Comparison of ENCODE assay signal across 9 cellular contexts in the genomic region with DNA sequence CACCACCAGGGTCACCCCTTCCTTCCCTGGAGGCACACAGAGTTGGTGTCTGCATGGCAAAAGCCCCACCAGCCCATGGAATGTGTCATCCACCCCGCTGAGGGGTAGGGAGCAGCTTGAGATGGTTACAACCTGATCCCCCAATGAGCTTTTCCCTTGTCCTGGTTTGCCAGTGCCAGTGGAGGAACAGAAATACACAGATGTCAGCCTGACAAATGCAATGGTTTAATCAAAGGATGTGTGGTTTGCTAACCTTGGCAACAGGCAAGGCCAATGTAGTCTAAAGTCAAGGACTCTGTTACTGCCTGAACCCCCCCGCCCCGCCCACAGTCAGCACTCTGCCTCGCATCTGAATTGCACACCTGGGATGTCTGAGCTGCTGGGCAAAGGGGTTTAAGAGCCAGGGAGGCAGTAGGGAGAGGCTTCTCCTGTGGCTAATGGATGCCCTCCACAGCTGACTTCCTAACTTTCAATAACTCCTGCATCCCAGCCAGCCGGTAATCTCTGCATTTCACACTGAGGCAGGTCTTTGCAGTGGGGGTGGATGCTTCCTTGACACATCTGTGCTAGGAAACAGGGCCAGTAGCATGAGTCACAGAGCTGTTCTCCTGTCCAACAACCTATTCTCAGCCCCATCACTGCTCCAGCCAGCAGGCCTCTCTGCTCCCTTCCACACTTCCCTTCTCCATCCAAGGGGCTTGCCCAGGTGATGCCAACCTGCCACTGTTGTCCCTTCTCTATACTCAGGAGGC.
DNase-seq lines count a peak whose midpoint lies in the region; ATAC-seq and TF ChIP-seq lines count a peak whose summit lies in the region.
"Had no signal": no experiment of that assay in that cellular context is flagged by ENCODE, and none has a peak within 500 bp of the region (broad histone marks: within the 10 kb centered on the region; RNA-seq: fewer than 3 reads in every experiment).

No MANE protein-coding gene starts in this region.

- TF ChIP-seq CTCF in OCI-LY7 (conservative IDR thresholded peaks at IDR 0.05; ENCODE audit: low read length), result no peak

- H3K27ac ChIP-seq in ACC112 (ENCODE audit: low read depth, low read length) (peak overlapping the region; percentile 91), OCI-LY7 (ENCODE audit: low read depth, low read length, poor library complexity, severe bottlenecking) (no peak overlapping the region)
- H3K27ac ChIP-seq in effector memory CD4-positive, alpha-beta T cell (ENCODE audit: insufficient read depth, low read length, poor library complexity, severe bottlenecking), result no peak overlapping the region
- H3K27ac ChIP-seq: BLaER1 had no signal

- H3K9me3 ChIP-seq in OCI-LY7 (ENCODE audit: low read length), result no peaks in the 10 kb centered on the region
- H3K9me3 ChIP-seq in effector memory CD4-positive, alpha-beta T cell (ENCODE audit: control insufficient read depth, low read length), result no peaks in the 10 kb centered on the region
- H3K9me3 ChIP-seq: BLaER1 had no signal

- H3K4me1 ChIP-seq in ACC112 (ENCODE audit: control insufficient read depth, insufficient read depth, low read length, unreplicated experiment), result peaks cover 44% of the 10 kb centered on the region
- H3K4me1 ChIP-seq in OCI-LY7 (ENCODE audit: insufficient read depth, low read length, poor library complexity, severe bottlenecking), result no peaks in the 10 kb centered on the region
- H3K4me1 ChIP-seq in effector memory CD4-positive, alpha-beta T cell (ENCODE audit: control insufficient read depth, insufficient read depth, low read length, poor library complexity, severe bottlenecking), result no peaks in the 10 kb centered on the region
- H3K4me1 ChIP-seq: BLaER1 had no signal

- no peaks in the 10 kb centered on the region for H3K27me3 Mint-ChIP-seq in stimulated activated memory B cell treated with anti-CD40 and anti-IgM and Interleukin-4, amounts not matched to agents 10 μg/mL and 1 μg/mL and 100 μg/mL, for 72 hours

- H3K4me3 Mint-ChIP-seq in stimulated activated memory B cell treated with anti-CD40 and anti-IgM and Interleukin-4, amounts not matched to agents 10 μg/mL and 1 μg/mL and 100 μg/mL, for 72 hours, result no peak overlapping the region

- H3K27ac Mint-ChIP-seq in stimulated activated memory B cell treated with anti-CD40 and anti-IgM and Interleukin-4, amounts not matched to agents 10 μg/mL and 1 μg/mL and 100 μg/mL, for 72 hours, result no peak overlapping the region

- no peak overlapping the region for H3K4me2 ChIP-seq in OCI-LY7 (ENCODE audit: low read length)
- H3K4me2 ChIP-seq: BLaER1 had no signal

- ATAC-seq in GM21447 (IDR thresholded peaks at IDR 0.05; ENCODE audit: unreplicated experiment), result peak; percentile 17
- no peak for ATAC-seq in stimulated activated memory B cell treated with anti-CD40 and anti-IgM and Interleukin-4, amounts not matched to agents 10 μg/mL and 1 μg/mL and 100 μg/mL, for 72 hours

- peaks cover 20% of the 10 kb centered on the region for H3K36me3 Mint-ChIP-seq in stimulated activated memory B cell treated with anti-CD40 and anti-IgM and Interleukin-4, amounts not matched to agents 10 μg/mL and 1 μg/mL and 100 μg/mL, for 72 hours

- no TSS peak for BruUV-seq in OCI-LY7 (replicated peaks; lab: Mats Ljungman, UMichigan)

- peaks cover 6% of the 10 kb centered on the region for H3K9me3 Mint-ChIP-seq in stimulated activated memory B cell treated with anti-CD40 and anti-IgM and Interleukin-4, amounts not matched to agents 10 μg/mL and 1 μg/mL and 100 μg/mL, for 72 hours

- POLR2A ChIA-PET in OCI-LY7 (lab: Charles Lee), result interaction anchor here (1.6 kb wide), 1 partner anchor 232 kb away, joined by 4 read pairs; no protein-coding TSS in a partner anchor

- intact Hi-C loops in OCI-LY7 (cut with micrococcal nuclease; ENCODE audit: unreplicated experiment), result no loop called here

- CTCF ChIA-PET in OCI-LY7 (lab: Charles Lee; ENCODE audit: unreplicated experiment), result interaction anchor here (0.5 kb wide), 1 partner anchor 15 kb away, joined by 3 read pairs; no protein-coding TSS in a partner anchor

- no peaks in the 10 kb centered on the region for H3K27me3 ChIP-seq in ACC112 (ENCODE audit: insufficient read depth, low read length)
- H3K27me3 ChIP-seq in effector memory CD4-positive, alpha-beta T cell (replicated peaks; ENCODE audit: control insufficient read depth, insufficient read depth, low read length, poor library complexity, severe bottlenecking), result no peaks in the 10 kb centered on the region

- peaks cover 2% of the 10 kb centered on the region for H3K79me2 ChIP-seq in ACC112 (ENCODE audit: control insufficient read depth, insufficient read depth, low read length, unreplicated experiment)
- H3K79me2 ChIP-seq in OCI-LY7 (ENCODE audit: insufficient read depth, low read depth, low read length), result no peaks in the 10 kb centered on the region

- no peaks in the 10 kb centered on the region for H3K4me1 Mint-ChIP-seq in stimulated activated memory B cell treated with anti-CD40 and anti-IgM and Interleukin-4, amounts not matched to agents 10 μg/mL and 1 μg/mL and 100 μg/mL, for 72 hours

- H3K4me3 ChIP-seq in ACC112 (ENCODE audit: low read depth, low read length) (0 out of 2 replicates have a peak overlapping the region, but pooled peaks have one; percentile 47), OCI-LY7 (ENCODE audit: low read depth, low read length, poor library complexity, severe bottlenecking) (no peak overlapping the region)
- H3K4me3 ChIP-seq in effector memory CD4-positive, alpha-beta T cell (ENCODE audit: insufficient read depth, low read depth, low read length, poor library complexity, severe bottlenecking), result no peak overlapping the region
- H3K4me3 ChIP-seq: BLaER1 had no signal

- DNase-seq in M059J (ENCODE audit: low read depth), result peak; percentile 89
- DNase-seq in glomerular visceral epithelial cell (ENCODE audit: extremely low spot score), result peak; percentile 66
- DNase-seq in hippocampal formation (lab: John Stamatoyannopoulos, UW), result no peak
- no peak for DNase-seq in OCI-LY7 (ENCODE audit: low spot score)
- no peak for DNase-seq in effector memory CD4-positive, alpha-beta T cell

- H4K20me1 ChIP-seq in OCI-LY7 (ENCODE audit: insufficient read depth, low read length), result no peaks in the 10 kb centered on the region

- no peaks in the 10 kb centered on the region for H3K36me3 ChIP-seq in ACC112 (ENCODE audit: insufficient read depth, low read length)
- no peaks in the 10 kb centered on the region for H3K36me3 ChIP-seq in OCI-LY7 (ENCODE audit: insufficient read depth, low read length)
- no peaks in the 10 kb centered on the region for H3K36me3 ChIP-seq in effector memory CD4-positive, alpha-beta T cell (ENCODE audit: control insufficient read depth, insufficient read depth, low read length)

- H3K9me2 ChIP-seq in OCI-LY7 (ENCODE audit: insufficient read depth, low read length), result no peaks in the 10 kb centered on the region

- H2AFZ ChIP-seq in ACC112 (ENCODE audit: low read length, unreplicated experiment) (no peak overlapping the region), OCI-LY7 (ENCODE audit: low read length) (no peak overlapping the region)

Comparison
In these comparisons a context has a peak if more than half of its experiments do, and no peak if none do; other contexts are left out.
1. DNase-seq: peak in M059J (single experiment) and glomerular visceral epithelial cell (single experiment); none in hippocampal formation (0 of 2), OCI-LY7 (single experiment) and effector memory CD4-positive, alpha-beta T cell (0 of 3).